25 cellular contexts compared by ENCODE assay signal in the genomic region with DNA sequence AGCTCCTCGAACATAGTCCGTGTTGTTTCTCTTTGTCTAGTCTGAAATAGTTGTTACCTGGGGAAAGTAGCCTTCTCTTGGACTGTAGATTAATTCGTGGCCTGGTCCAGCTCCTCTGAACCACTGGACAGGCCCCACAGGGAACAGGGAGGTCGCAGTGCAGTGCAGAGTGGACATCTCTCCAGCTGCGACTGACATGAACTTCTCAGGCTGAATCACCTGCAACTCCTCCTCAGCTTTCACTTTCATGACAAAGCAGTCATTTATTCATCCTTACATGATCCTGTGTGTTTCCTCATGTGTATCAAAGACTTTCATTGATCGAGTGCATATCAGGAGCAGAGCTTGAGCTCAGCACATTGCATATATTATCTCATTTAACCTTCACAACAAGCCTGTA.
DNase-seq lines count a peak whose midpoint lies in the region; ATAC-seq lines count a peak whose summit lies in the region.
"Had no signal": no experiment of that assay in that cellular context is flagged by ENCODE, and none has a peak within 500 bp of the region (broad histone marks: within the 10 kb centered on the region; RNA-seq: fewer than 3 reads in every experiment).

No MANE protein-coding gene starts in this region.

- no peak for DNase-seq in activated CD4-positive, CD25-positive, alpha-beta regulatory T cell (lab: John Stamatoyannopoulos, UW)
- no peak for DNase-seq in stimulated activated naive CD8-positive, alpha-beta T cell treated with anti-CD3 and anti-CD28 coated beads, Interleukin-15, Interleukin-2, amounts not matched to agents 100 U/mL and 50 U/mL, for 24 hours
- no peak for DNase-seq in central memory CD8-positive, alpha-beta T cell (ENCODE audit: low spot score in 2 of 2)
- DNase-seq in KBM-7 (no peak), NCI-H1417 (lab: John Stamatoyannopoulos, UW) (no peak), C1 segment of cervical spinal cord (lab: John Stamatoyannopoulos, UW) (no peak)
- DNase-seq: caudate nucleus; erythroblast; immature natural killer cell; left colon; NCI-H1694 treated with DMSO at 0.1 percent for 48 hours; NCI-H446 treated with DMSO at 0.1 percent for 48 hours; NCI-H774; Peyer's patch; psoas muscle; SHP77; sigmoid colon; stimulated activated CD4-positive, alpha-beta T cell treated with anti-CD3 and anti-CD28 coated beads, Interleukin-12 subunit alpha, Interleukin-12 subunit beta, amount 100 ng/mL, for 4 hours; stimulated activated CD4-positive, alpha-beta T cell treated with anti-CD3 and anti-CD28 coated beads, Interleukin-2, amount 100 ng/mL, for 48 hours; WERI-Rb-1 had no signal

- in situ Hi-C loops in KBM-7 (cut with MboI; ENCODE audit: low pct_unique_long_range_greater_than_20kb, low sequenced_read_pairs) = no loop called here

- H3K9me3 Mint-ChIP-seq in stimulated activated naive CD8-positive, alpha-beta T cell treated with anti-CD3 and anti-CD28 coated beads, Interleukin-15, Interleukin-2, amounts not matched to agents 100 ng/mL and 50 ng/mL, for 24 hours = peaks cover 4% of the 10 kb centered on the region
- H3K9me3 Mint-ChIP-seq in central memory CD8-positive, alpha-beta T cell = no peaks in the 10 kb centered on the region
- H3K9me3 Mint-ChIP-seq: CD14-positive monocyte, nephron, type B pancreatic cell had no signal

- H3K27ac Mint-ChIP-seq in stimulated activated naive CD8-positive, alpha-beta T cell treated with anti-CD3 and anti-CD28 coated beads, Interleukin-15, Interleukin-2, amounts not matched to agents 100 ng/mL and 50 ng/mL, for 24 hours = peak overlapping the region; percentile 95
- peak overlapping the region; percentile 90 for H3K27ac Mint-ChIP-seq in central memory CD8-positive, alpha-beta T cell (ENCODE audit: low read depth)
- H3K27ac Mint-ChIP-seq: immature natural killer cell, nephron, type B pancreatic cell had no signal

- no peaks in the 10 kb centered on the region for H3K27me3 Mint-ChIP-seq in stimulated activated naive CD8-positive, alpha-beta T cell treated with anti-CD3 and anti-CD28 coated beads, Interleukin-15, Interleukin-2, amounts not matched to agents 100 ng/mL and 50 ng/mL, for 24 hours
- no peaks in the 10 kb centered on the region for H3K27me3 Mint-ChIP-seq in central memory CD8-positive, alpha-beta T cell

- peak overlapping the region; percentile 65 for H3K4me3 Mint-ChIP-seq in stimulated activated naive CD8-positive, alpha-beta T cell treated with anti-CD3 and anti-CD28 coated beads, Interleukin-15, Interleukin-2, amounts not matched to agents 100 ng/mL and 50 ng/mL, for 24 hours
- H3K4me3 Mint-ChIP-seq in central memory CD8-positive, alpha-beta T cell = peak overlapping the region; percentile 66
- H3K4me3 Mint-ChIP-seq: immature natural killer cell, nephron, type B pancreatic cell had no signal

- peak; percentile 29 to 39 for ATAC-seq in activated CD4-positive, CD25-positive, alpha-beta regulatory T cell treated with anti-CD3 and anti-CD28 coated beads, Interleukin-2, amount 50 U/mL, for 24 hours
- ATAC-seq in stimulated activated naive CD8-positive, alpha-beta T cell treated with anti-CD3 and anti-CD28 coated beads, Interleukin-15, Interleukin-2, amounts not matched to agents 100 U/mL and 50 U/mL, for 24 hours = no peak
- ATAC-seq in central memory CD8-positive, alpha-beta T cell (replicated peaks; ENCODE audit: extremely low read depth, poor library complexity, severe bottlenecking) = no peak
- ATAC-seq: left colon, psoas muscle had no signal

- H3K4me1 Mint-ChIP-seq in stimulated activated naive CD8-positive, alpha-beta T cell treated with anti-CD3 and anti-CD28 coated beads, Interleukin-15, Interleukin-2, amounts not matched to agents 100 ng/mL and 50 ng/mL, for 24 hours (ENCODE audit: low read depth) = peaks cover 95% of the 10 kb centered on the region
- H3K4me1 Mint-ChIP-seq in central memory CD8-positive, alpha-beta T cell = peaks cover 76% of the 10 kb centered on the region
- H3K4me1 Mint-ChIP-seq: nephron had no signal

- peaks cover 42% of the 10 kb centered on the region for H3K36me3 Mint-ChIP-seq in stimulated activated naive CD8-positive, alpha-beta T cell treated with anti-CD3 and anti-CD28 coated beads, Interleukin-15, Interleukin-2, amounts not matched to agents 100 ng/mL and 50 ng/mL, for 24 hours (ENCODE audit: low read depth)
- peaks cover 6% of the 10 kb centered on the region for H3K36me3 Mint-ChIP-seq in central memory CD8-positive, alpha-beta T cell (ENCODE audit: insufficient read depth)
- H3K36me3 Mint-ChIP-seq: immature natural killer cell, type B pancreatic cell had no signal

Comparison
In these comparisons a context has a peak if more than half of its experiments do, and no peak if none do; other contexts are left out.
1. ATAC-seq: peak in activated CD4-positive, CD25-positive, alpha-beta regulatory T cell treated with anti-CD3 and anti-CD28 coated beads, Interleukin-2, amount 50 U/mL, for 24 hours (2 of 2); none in stimulated activated naive CD8-positive, alpha-beta T cell treated with anti-CD3 and anti-CD28 coated beads, Interleukin-15, Interleukin-2, amounts not matched to agents 100 U/mL and 50 U/mL, for 24 hours (single experiment) and central memory CD8-positive, alpha-beta T cell (single experiment).